In the genomic region with DNA sequence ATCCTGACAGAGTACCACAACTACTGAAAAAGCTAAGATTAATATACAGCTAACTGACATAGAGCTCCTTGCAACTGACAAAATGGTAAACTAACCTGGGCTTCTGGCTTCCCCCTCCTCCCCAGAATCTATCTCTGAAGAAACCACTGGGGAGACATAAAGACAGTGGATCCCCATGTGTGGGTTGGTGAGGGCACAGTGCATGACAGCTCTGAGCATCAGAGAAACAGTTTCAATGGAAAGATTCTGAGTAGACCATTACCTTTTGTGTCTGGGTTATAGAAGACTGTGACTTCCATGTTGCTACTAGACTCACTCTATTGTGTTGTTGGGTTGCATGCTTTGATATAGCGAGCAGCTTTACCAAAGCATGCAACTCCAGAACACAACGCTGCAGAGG, we compare ENCODE assay signal across 15 cellular contexts.
DNase-seq lines count a peak whose midpoint lies in the region; ATAC-seq lines count a peak whose summit lies in the region.
"Had no signal": no experiment of that assay in that cellular context is flagged by ENCODE, and none has a peak within 500 bp of the region (broad histone marks: within the 10 kb centered on the region; RNA-seq: fewer than 3 reads in every experiment).

No MANE protein-coding gene starts in this region.

- H3K36me3 Mint-ChIP-seq in activated naive CD4-positive, alpha-beta T cell treated with anti-CD3 and anti-CD28 coated beads, Interleukin-2, amount 50 U/mL, for 72 hours, result peaks cover 6 to 54% of the 10 kb centered on the region in 2 donors
- H3K36me3 Mint-ChIP-seq in IgD-negative memory B cell, result peaks cover 2% of the 10 kb centered on the region

- no peak for DNase-seq in activated naive CD4-positive, alpha-beta T cell treated with anti-CD3 and anti-CD28 coated beads, Interleukin-2, amount 50 U/mL, for 72 hours (ENCODE audit: low spot score in 2 of 2)
- DNase-seq in activated naive CD4-positive, alpha-beta T cell (lab: John Stamatoyannopoulos, UW), result no peak
- DNase-seq in stimulated activated CD8-positive, alpha-beta memory T cell treated with anti-CD3 and anti-CD28 coated beads, Interleukin-4, amount 100 ng/mL, for 48 hours, result peak; percentile 25
- DNase-seq in DMS153 treated with DMSO at 0.1 percent for 48 hours (lab: John Stamatoyannopoulos, UW; ENCODE audit: unreplicated experiment) (no peak), NCI-H526 treated with DMSO at 0.1 percent for 48 hours (lab: John Stamatoyannopoulos, UW) (no peak), KBM-7 (no peak)
- DNase-seq: DMS79 treated with DMSO at 0.1 percent for 48 hours, Karpas-422, NCI-H1417 treated with DMSO at 0.1 percent for 48 hours, NCI-H2029 treated with DMSO at 0.1 percent for 48 hours, NCI-H2171 treated with DMSO at 0.1 percent for 48 hours, NCI-H446 treated with DMSO at 0.1 percent for 48 hours, NCI-H748 treated with DMSO at 0.1 percent for 48 hours had no signal

- no peaks in the 10 kb centered on the region for H3K27me3 Mint-ChIP-seq in IgD-negative memory B cell

- in situ Hi-C loops in KBM-7 (cut with MboI; ENCODE audit: low pct_unique_long_range_greater_than_20kb, low sequenced_read_pairs), result no loop called here

- peak; percentile 37 to 42 for ATAC-seq in activated naive CD4-positive, alpha-beta T cell treated with anti-CD3 and anti-CD28 coated beads, Interleukin-2, amount 50 U/mL, for 72 hours
- ATAC-seq: Right ventricle myocardium inferior had no signal

- H3K27ac Mint-ChIP-seq in activated naive CD4-positive, alpha-beta T cell treated with anti-CD3 and anti-CD28 coated beads, Interleukin-2, amount 50 U/mL, for 72 hours, result no peak overlapping the region
- H3K27ac Mint-ChIP-seq in IgD-negative memory B cell, result peak overlapping the region in 2 of 3 donors; percentile 12 to 47

- H3K4me3 Mint-ChIP-seq in IgD-negative memory B cell, result no peak overlapping the region

- H3K9me3 Mint-ChIP-seq in activated naive CD4-positive, alpha-beta T cell treated with anti-CD3 and anti-CD28 coated beads, Interleukin-2, amount 50 U/mL, for 72 hours, result peaks cover 19 to 44% of the 10 kb centered on the region in 2 donors
- H3K9me3 Mint-ChIP-seq in IgD-negative memory B cell, result peaks cover 0 to 11% (median 0%) of the 10 kb centered on the region in 3 donors

- peaks cover 7 to 14% (median 7%) of the 10 kb centered on the region in 3 donors for H3K4me1 Mint-ChIP-seq in IgD-negative memory B cell

Comparison
In these comparisons a context has a peak if more than half of its experiments do, and no peak if none do; other contexts are left out.
1. H3K27ac Mint-ChIP-seq: peak in IgD-negative memory B cell (2 of 3); none in activated naive CD4-positive, alpha-beta T cell treated with anti-CD3 and anti-CD28 coated beads, Interleukin-2, amount 50 U/mL, for 72 hours (0 of 2).